Comparison of ENCODE assay signal across 1 cellular context in the genomic region with DNA sequence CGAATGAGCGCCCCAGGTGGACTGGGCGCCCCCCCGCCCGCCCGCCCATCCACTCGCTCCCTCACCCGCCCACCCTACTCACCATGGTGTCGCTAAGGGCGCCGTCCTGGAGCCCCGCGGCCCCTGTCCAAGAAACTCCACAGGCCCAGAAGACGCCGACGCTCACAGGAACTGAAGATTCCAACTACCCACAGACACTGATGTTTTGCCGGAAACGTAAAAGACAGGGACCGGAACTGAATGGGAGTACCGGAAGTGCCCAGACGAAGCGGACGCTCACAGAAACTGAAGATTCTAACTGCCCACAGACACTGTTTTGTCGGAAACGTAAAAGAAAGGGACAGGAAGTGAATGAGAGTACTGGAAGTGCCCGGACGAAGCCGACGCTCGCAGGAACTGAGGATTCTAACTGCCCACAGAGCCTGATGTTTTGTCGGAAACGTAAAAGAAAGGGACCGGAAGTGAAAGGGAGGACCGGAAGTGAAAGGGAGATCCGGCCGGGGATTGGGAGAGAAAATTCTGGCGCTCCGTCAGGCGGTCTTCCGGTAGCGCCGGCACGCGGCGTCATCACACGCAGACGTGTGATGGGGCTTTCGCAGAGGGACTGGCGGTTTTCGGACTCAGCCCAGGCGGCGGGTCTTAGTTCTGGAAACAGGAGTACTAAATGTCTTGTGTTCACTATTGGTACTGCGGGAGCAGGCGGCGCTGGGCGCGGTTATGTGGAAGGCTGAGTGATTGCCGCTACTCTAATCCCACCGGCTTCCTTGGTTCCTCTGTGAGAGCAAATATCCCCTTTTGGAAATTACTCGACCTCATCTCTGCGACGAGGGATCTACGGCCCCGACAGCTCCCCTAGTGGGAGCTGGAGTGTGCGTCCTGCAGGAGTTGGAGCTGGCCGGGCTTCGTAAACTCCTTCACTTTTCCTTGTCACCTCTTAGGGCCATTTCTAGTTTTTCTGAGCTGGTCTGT.
TF ChIP-seq lines count a peak whose summit lies in the region.

Gene ISY1, minus strand, starts transcription at position 173 of the 969 bp plus-strand sequence. Its CDS starts 88 bp downstream, at position 85.

TF ChIP-seq in IMR-90, 13 proteins besides CTCF, POLR2A, EP300 and RAD21 (continued from another document):
- TF ChIP-seq USF2 (IDR thresholded peaks at IDR 0.05; ENCODE audit: low read depth, low read length) (peak; percentile 40), ELK1 (IDR thresholded peaks at IDR 0.05; ENCODE audit: borderline replicate concordance, low read depth, low read length) (peak; percentile 3; the same call in 1 of the 2 replicates), SMC3 (IDR thresholded peaks at IDR 0.05; ENCODE audit: low read depth, low read length) (peak; percentile 60), RCOR1 (IDR thresholded peaks at IDR 0.05; ENCODE audit: insufficient replicate concordance, low read length) (no peak), MAZ (IDR thresholded peaks at IDR 0.05; ENCODE audit: borderline replicate concordance, low read depth, low read length) (peak; percentile 44; the same call in 1 of the 2 replicates), MXI1 (IDR thresholded peaks at IDR 0.05; ENCODE audit: borderline replicate concordance, low read depth, low read length) (peak; percentile 53; the same call in 1 of the 2 replicates), RFX5 (IDR thresholded peaks at IDR 0.05; ENCODE audit: low read depth, low read length) (no peak), BHLHE40 (IDR thresholded peaks at IDR 0.05; ENCODE audit: low read depth, low read length) (peak; percentile 61; the same call in 1 of the 2 replicates)
